In genomic region chr20:50317116-50317515, GRCh38 we compare ENCODE assay signal across 21 cellular contexts.
"Had no signal": no experiment of that assay in that cellular context is flagged by ENCODE, and none has a peak within 500 bp of the region (broad histone marks: within the 10 kb centered on the region; RNA-seq: fewer than 3 reads in every experiment).

No MANE protein-coding gene starts in this region.

- ATAC-seq: activated CD8-positive, alpha-beta T cell treated with anti-CD3 and anti-CD28 coated beads, Interleukin-2, amount 10 ng/mL, durations not matched to agents 7 days and 5 days; PC-3; T-helper 17 cell; WTC11 had no signal

- H3K9me3 ChIP-seq: MG63 had no signal

- H3K4me2 ChIP-seq: KMS-11 had no signal

- H3K4me3 ChIP-seq: MG63 had no signal

- H3K27me3 ChIP-seq: MG63 had no signal

- FAIRE-seq: bronchial epithelial cell, RCC 7860 had no signal

- DNase-seq: activated CD4-positive, alpha-beta T cell treated with anti-CD3 and anti-CD28 coated beads for 48 hours; activated CD4-positive, alpha-beta T cell treated with anti-CD3 and anti-CD28 coated beads, Interleukin-2, amount 50 U/mL, for 4 hours; activated CD4-positive, CD25-positive, alpha-beta regulatory T cell treated with anti-CD3 and anti-CD28 coated beads, Interleukin-2, amount 50 U/mL, for 72 hours; activated CD8-positive, alpha-beta memory T cell treated with anti-CD3 and anti-CD28 coated beads, Interleukin-2, amount 50 U/mL, for 48 hours; activated CD8-positive, alpha-beta T cell treated with anti-CD3 and anti-CD28 coated beads, Interleukin-2, amount 10 ng/mL, durations not matched to agents 7 days and 5 days; activated effector memory CD4-positive, alpha-beta T cell treated with Interleukin-2 at 50 U/mL for 16 hours; activated naive CD4-positive, alpha-beta T cell; activated T-cell treated with anti-CD3 and anti-CD28 coated beads, Interleukin-2, amount 50 U/mL, for 1 hour; central memory CD4-positive, alpha-beta T cell; MG63; NCI-H1436; NCI-H1694 treated with DMSO at 0.1 percent for 48 hours; NCI-H2029 treated with DMSO at 0.1 percent for 48 hours; PC-3; SIG-M5; T-helper 17 cell; T-helper 9 cell had no signal

- H3K27ac ChIP-seq: KMS-11 had no signal

- H3K36me3 ChIP-seq: MG63 had no signal

- H3K9ac ChIP-seq: KMS-11 had no signal
